In genomic region chr9:37292896-37293295, GRCh38 we compare ENCODE assay signal across 14 cellular contexts.
DNase-seq lines count a peak whose midpoint lies in the region; ATAC-seq and TF ChIP-seq lines count a peak whose summit lies in the region.
"Had no signal": no experiment of that assay in that cellular context is flagged by ENCODE, and none has a peak within 500 bp of the region (broad histone marks: within the 10 kb centered on the region; RNA-seq: fewer than 3 reads in every experiment).

No MANE protein-coding gene starts in this region.

- H3K4me3 ChIP-seq in A673 (ENCODE audit: low read depth, low read length, poor library complexity, severe bottlenecking) (no peak overlapping the region), DND-41 (ENCODE audit: low read depth in 1 of 2, low read length in 2 of 2) (no peak overlapping the region), epithelial cell of esophagus (ENCODE audit: low read length) (no peak overlapping the region), right atrium auricular region (no peak overlapping the region)
- H3K4me3 ChIP-seq: suprapubic skin had no signal

- H3K79me2 ChIP-seq in DND-41 (ENCODE audit: insufficient read depth, low read length) = peaks cover 9% of the 10 kb centered on the region

- no peaks in the 10 kb centered on the region for H3K27me3 ChIP-seq in A673 (replicated peaks; ENCODE audit: insufficient read depth, low read depth, low read length, poor library complexity)
- H3K27me3 ChIP-seq in DND-41 (ENCODE audit: insufficient read depth, low read length, poor library complexity) = no peaks in the 10 kb centered on the region
- H3K27me3 ChIP-seq in right atrium auricular region = no peaks in the 10 kb centered on the region
- H3K27me3 ChIP-seq: suprapubic skin had no signal

- no TSS peak for BruUV-seq in A673 (replicated peaks; lab: Mats Ljungman, UMichigan)

- H3K4me2 ChIP-seq in DND-41 (ENCODE audit: insufficient read depth, low read length) = peak overlapping the region; percentile 38; the same call in 1 of the 2 replicates

- CTCF ChIA-PET in A673 (lab: Charles Lee) = no interaction called here

- H3K36me3 ChIP-seq in A673 (ENCODE audit: insufficient read depth, low read length, poor library complexity, severe bottlenecking) = no peaks in the 10 kb centered on the region
- no peaks in the 10 kb centered on the region for H3K36me3 ChIP-seq in DND-41 (ENCODE audit: insufficient read depth, low read length)
- H3K36me3 ChIP-seq in right atrium auricular region = no peaks in the 10 kb centered on the region
- H3K36me3 ChIP-seq: suprapubic skin had no signal

- intact Hi-C loops in A673 (cut with micrococcal nuclease; ENCODE audit: unreplicated experiment) = no loop called here

- peaks cover 8% of the 10 kb centered on the region; the same call in 1 of the 2 replicates for H4K20me1 ChIP-seq in DND-41 (ENCODE audit: insufficient read depth, low read length)

- H3K27ac ChIP-seq in A673 (ENCODE audit: low read depth, low read length, poor library complexity, severe bottlenecking) = peak overlapping the region; percentile 80
- H3K27ac ChIP-seq in DND-41 (ENCODE audit: low read length) = peak overlapping the region; percentile 71
- H3K27ac ChIP-seq in right atrium auricular region = no peak overlapping the region
- H3K27ac ChIP-seq: suprapubic skin had no signal

- H3K9me3 ChIP-seq in A673 (ENCODE audit: low read depth, low read length, poor library complexity, severe bottlenecking) (no peaks in the 10 kb centered on the region), DND-41 (ENCODE audit: insufficient read depth, low read length, severe bottlenecking) (no peaks in the 10 kb centered on the region), right atrium auricular region (no peaks in the 10 kb centered on the region)
- H3K9me3 ChIP-seq: suprapubic skin had no signal

- POLR2A ChIA-PET in A673 (lab: Charles Lee; ENCODE audit: low non-redundant PET) = no interaction called here

- no peak overlapping the region for H3K9ac ChIP-seq in DND-41 (ENCODE audit: low read depth, low read length)

- TF ChIP-seq CTCF in A673 (conservative IDR thresholded peaks at IDR 0.05; ENCODE audit: low read depth, low read length) (no peak), DND-41 (IDR thresholded peaks at IDR 0.05; ENCODE audit: borderline replicate concordance, extremely low read depth, low read length, poor library complexity, severe bottlenecking) (no peak), epithelial cell of esophagus (IDR thresholded peaks at IDR 0.05; ENCODE audit: insufficient read depth, low read depth, low read length, missing control alignments) (no peak), right atrium auricular region (IDR thresholded peaks at IDR 0.05) (no peak)

- H3K4me1 ChIP-seq in A673 (ENCODE audit: insufficient read depth, low read length, poor library complexity, severe bottlenecking) (peaks cover 67% of the 10 kb centered on the region), DND-41 (ENCODE audit: insufficient read depth, low read length) (peaks cover 56% of the 10 kb centered on the region), right atrium auricular region (peaks cover 0 to 6% of the 10 kb centered on the region in 2 donors)

- no peak for ATAC-seq in DND-41 (ENCODE audit: insufficient read depth, low read depth)
- ATAC-seq: activated T-cell treated with anti-CD3 and anti-CD28 coated beads, Interleukin-2, amount 50 U/mL, for 4 hours; naive thymus-derived CD8-positive, alpha-beta T cell had no signal

- DNase-seq in A673 (ENCODE audit: low spot score) (no peak), DND-41 (no peak), OCI-M1 (lab: John Stamatoyannopoulos, UW) (peak; percentile 39), epithelial cell of esophagus (ENCODE audit: low read depth) (peak; percentile 49), NCI-H510A treated with DMSO at 0.1 percent for 48 hours (lab: John Stamatoyannopoulos, UW) (no peak), right atrium auricular region (ENCODE audit: low spot score) (no peak), iPS-NIHi11 (ENCODE audit: low spot score) (no peak)
- DNase-seq in activated CD8-positive, alpha-beta memory T cell treated with anti-CD3 and anti-CD28 coated beads for 24 hours = no peak
- DNase-seq: activated T-cell treated with anti-CD3 and anti-CD28 coated beads, Interleukin-2, amount 50 U/mL, for 4 hours; naive thymus-derived CD8-positive, alpha-beta T cell; NCI-H82; posterior cingulate gyrus; stimulated activated CD4-positive, alpha-beta T cell treated with anti-CD3 and anti-CD28 coated beads, Interleukin-4, amount 100 ng/mL, for 1 hour had no signal

- no peak overlapping the region for H2AFZ ChIP-seq in DND-41 (ENCODE audit: low read depth, low read length)

Comparison
In these comparisons a context has a peak if more than half of its experiments do, and no peak if none do; other contexts are left out.
1. DNase-seq: peak in OCI-M1 (single experiment) and epithelial cell of esophagus (single experiment); none in A673 (single experiment), DND-41 (single experiment), activated CD8-positive, alpha-beta memory T cell treated with anti-CD3 and anti-CD28 coated beads for 24 hours (single experiment), NCI-H510A treated with DMSO at 0.1 percent for 48 hours (single experiment), right atrium auricular region (single experiment) and iPS-NIHi11 (single experiment).
2. H3K27ac ChIP-seq: peak in A673 (single experiment) and DND-41 (single experiment); none in right atrium auricular region (0 of 2).